In the genomic region with DNA sequence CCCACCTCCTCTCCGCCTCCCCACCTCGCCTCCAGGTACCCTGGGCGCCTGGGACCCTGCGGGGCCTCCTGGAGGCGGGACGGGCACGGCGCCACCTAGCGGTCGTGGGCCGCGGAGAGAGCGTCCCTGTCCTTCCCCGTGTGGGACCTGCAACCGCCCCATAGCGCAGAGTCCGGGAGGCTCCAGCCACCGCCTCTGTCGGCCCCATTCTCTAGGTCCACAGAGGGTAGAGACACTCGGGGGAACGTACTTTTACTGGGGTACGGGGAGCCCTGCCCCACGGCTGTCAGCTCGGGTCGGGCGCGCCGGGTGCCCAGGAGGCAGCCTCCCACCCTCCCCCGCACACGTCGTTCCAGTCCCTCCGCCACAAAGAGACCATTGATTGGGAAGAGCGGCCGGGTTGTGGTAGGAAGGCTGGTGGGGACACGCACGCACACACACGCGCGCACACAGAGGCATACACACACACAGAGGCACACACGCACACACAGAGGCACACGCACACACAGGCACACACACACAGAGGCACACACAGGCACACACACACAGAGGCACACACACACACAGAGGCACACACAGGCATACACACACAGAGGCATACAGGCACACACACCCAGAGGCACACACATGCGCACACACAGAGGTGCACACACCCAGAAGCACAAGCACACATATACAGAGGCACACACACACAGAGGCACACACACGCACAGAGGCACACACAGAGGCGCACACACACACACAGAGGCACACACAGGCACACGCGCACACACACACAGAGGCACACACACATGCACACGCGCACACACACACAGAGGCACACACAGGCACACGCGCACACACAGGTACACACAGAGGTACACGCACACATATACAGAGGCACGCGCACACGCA, we compare ENCODE assay signal across 1 cellular context.
TF ChIP-seq lines count a peak whose summit lies in the region.

No MANE protein-coding gene starts in this region.

TF ChIP-seq in WTC11, 78 proteins besides CTCF, POLR2A, EP300 and RAD21 (continued from another document):
- TF ChIP-seq, protein P1, sequence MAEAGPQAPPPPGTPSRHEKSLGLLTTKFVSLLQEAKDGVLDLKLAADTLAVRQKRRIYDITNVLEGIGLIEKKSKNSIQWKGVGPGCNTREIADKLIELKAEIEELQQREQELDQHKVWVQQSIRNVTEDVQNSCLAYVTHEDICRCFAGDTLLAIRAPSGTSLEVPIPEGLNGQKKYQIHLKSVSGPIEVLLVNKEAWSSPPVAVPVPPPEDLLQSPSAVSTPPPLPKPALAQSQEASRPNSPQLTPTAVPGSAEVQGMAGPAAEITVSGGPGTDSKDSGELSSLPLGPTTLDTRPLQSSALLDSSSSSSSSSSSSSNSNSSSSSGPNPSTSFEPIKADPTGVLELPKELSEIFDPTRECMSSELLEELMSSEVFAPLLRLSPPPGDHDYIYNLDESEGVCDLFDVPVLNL (CRISPR knock-in tag; IDR thresholded peaks at IDR 0.05; ENCODE audit: borderline replicate concordance, low read depth), result no peak
- no peak; the same call in 1 of the 2 replicates for TF ChIP-seq EMX1 (CRISPR knock-in tag; IDR thresholded peaks at IDR 0.05)
- TF ChIP-seq, protein P2, sequence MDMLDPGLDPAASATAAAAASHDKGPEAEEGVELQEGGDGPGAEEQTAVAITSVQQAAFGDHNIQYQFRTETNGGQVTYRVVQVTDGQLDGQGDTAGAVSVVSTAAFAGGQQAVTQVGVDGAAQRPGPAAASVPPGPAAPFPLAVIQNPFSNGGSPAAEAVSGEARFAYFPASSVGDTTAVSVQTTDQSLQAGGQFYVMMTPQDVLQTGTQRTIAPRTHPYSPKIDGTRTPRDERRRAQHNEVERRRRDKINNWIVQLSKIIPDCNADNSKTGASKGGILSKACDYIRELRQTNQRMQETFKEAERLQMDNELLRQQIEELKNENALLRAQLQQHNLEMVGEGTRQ (CRISPR knock-in tag; IDR thresholded peaks at IDR 0.05), result no peak
- TF ChIP-seq, protein P3, sequence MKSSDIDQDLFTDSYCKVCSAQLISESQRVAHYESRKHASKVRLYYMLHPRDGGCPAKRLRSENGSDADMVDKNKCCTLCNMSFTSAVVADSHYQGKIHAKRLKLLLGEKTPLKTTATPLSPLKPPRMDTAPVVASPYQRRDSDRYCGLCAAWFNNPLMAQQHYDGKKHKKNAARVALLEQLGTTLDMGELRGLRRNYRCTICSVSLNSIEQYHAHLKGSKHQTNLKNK (CRISPR knock-in tag; IDR thresholded peaks at IDR 0.05), result no peak
- TF ChIP-seq ZNF317 (CRISPR knock-in tag; IDR thresholded peaks at IDR 0.05; ENCODE audit: borderline replicate concordance, low read depth), result no peak
- TF ChIP-seq SP1 (CRISPR knock-in tag; conservative IDR thresholded peaks at IDR 0.05), result 0 out of 2 replicates have a peak, but pooled peaks have one; percentile 29
- 0 out of 2 replicates have a peak, but pooled peaks have one; percentile 38 for TF ChIP-seq ZNF671 (CRISPR knock-in tag; IDR thresholded peaks at IDR 0.05)
- TF ChIP-seq, protein P4, sequence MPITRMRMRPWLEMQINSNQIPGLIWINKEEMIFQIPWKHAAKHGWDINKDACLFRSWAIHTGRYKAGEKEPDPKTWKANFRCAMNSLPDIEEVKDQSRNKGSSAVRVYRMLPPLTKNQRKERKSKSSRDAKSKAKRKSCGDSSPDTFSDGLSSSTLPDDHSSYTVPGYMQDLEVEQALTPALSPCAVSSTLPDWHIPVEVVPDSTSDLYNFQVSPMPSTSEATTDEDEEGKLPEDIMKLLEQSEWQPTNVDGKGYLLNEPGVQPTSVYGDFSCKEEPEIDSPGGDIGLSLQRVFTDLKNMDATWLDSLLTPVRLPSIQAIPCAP (CRISPR knock-in tag; IDR thresholded peaks at IDR 0.05), result no peak
- no peak for TF ChIP-seq ESRRA (CRISPR knock-in tag; IDR thresholded peaks at IDR 0.05; ENCODE audit: borderline replicate concordance)
- no peak for TF ChIP-seq ZNF219 (CRISPR knock-in tag; IDR thresholded peaks at IDR 0.05; ENCODE audit: borderline replicate concordance)
- no peak for TF ChIP-seq GRHL2 (CRISPR knock-in tag; IDR thresholded peaks at IDR 0.05; ENCODE audit: insufficient replicate concordance, severe bottlenecking)
- TF ChIP-seq, protein P5, sequence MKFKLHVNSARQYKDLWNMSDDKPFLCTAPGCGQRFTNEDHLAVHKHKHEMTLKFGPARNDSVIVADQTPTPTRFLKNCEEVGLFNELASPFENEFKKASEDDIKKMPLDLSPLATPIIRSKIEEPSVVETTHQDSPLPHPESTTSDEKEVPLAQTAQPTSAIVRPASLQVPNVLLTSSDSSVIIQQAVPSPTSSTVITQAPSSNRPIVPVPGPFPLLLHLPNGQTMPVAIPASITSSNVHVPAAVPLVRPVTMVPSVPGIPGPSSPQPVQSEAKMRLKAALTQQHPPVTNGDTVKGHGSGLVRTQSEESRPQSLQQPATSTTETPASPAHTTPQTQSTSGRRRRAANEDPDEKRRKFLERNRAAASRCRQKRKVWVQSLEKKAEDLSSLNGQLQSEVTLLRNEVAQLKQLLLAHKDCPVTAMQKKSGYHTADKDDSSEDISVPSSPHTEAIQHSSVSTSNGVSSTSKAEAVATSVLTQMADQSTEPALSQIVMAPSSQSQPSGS (CRISPR knock-in tag; IDR thresholded peaks at IDR 0.05; ENCODE audit: borderline replicate concordance, low read depth), result no peak
- TF ChIP-seq, protein P6, sequence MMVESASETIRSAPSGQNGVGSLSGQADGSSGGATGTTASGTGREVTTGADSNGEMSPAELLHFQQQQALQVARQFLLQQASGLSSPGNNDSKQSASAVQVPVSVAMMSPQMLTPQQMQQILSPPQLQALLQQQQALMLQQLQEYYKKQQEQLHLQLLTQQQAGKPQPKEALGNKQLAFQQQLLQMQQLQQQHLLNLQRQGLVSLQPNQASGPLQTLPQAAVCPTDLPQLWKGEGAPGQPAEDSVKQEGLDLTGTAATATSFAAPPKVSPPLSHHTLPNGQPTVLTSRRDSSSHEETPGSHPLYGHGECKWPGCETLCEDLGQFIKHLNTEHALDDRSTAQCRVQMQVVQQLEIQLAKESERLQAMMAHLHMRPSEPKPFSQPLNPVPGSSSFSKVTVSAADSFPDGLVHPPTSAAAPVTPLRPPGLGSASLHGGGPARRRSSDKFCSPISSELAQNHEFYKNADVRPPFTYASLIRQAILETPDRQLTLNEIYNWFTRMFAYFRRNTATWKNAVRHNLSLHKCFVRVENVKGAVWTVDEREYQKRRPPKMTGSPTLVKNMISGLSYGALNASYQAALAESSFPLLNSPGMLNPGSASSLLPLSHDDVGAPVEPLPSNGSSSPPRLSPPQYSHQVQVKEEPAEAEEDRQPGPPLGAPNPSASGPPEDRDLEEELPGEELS (CRISPR knock-in tag; IDR thresholded peaks at IDR 0.05), result no peak
- TF ChIP-seq, protein P7, sequence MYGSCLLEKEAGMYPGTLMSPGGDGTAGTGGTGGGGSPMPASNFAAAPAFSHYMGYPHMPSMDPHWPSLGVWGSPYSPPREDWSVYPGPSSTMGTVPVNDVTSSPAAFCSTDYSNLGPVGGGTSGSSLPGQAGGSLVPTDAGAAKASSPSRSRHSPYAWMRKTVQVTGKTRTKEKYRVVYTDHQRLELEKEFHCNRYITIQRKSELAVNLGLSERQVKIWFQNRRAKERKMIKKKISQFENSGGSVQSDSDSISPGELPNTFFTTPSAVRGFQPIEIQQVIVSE (CRISPR knock-in tag; IDR thresholded peaks at IDR 0.05; ENCODE audit: borderline replicate concordance), result no peak
- TF ChIP-seq, protein P8, sequence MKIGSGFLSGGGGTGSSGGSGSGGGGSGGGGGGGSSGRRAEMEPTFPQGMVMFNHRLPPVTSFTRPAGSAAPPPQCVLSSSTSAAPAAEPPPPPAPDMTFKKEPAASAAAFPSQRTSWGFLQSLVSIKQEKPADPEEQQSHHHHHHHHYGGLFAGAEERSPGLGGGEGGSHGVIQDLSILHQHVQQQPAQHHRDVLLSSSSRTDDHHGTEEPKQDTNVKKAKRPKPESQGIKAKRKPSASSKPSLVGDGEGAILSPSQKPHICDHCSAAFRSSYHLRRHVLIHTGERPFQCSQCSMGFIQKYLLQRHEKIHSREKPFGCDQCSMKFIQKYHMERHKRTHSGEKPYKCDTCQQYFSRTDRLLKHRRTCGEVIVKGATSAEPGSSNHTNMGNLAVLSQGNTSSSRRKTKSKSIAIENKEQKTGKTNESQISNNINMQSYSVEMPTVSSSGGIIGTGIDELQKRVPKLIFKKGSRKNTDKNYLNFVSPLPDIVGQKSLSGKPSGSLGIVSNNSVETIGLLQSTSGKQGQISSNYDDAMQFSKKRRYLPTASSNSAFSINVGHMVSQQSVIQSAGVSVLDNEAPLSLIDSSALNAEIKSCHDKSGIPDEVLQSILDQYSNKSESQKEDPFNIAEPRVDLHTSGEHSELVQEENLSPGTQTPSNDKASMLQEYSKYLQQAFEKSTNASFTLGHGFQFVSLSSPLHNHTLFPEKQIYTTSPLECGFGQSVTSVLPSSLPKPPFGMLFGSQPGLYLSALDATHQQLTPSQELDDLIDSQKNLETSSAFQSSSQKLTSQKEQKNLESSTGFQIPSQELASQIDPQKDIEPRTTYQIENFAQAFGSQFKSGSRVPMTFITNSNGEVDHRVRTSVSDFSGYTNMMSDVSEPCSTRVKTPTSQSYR (CRISPR knock-in tag; IDR thresholded peaks at IDR 0.05), result no peak
- peak; percentile 66; the same call in 1 of the 2 replicates for TF ChIP-seq ZNF121 (CRISPR knock-in tag; IDR thresholded peaks at IDR 0.05)
- TF ChIP-seq, protein P9, sequence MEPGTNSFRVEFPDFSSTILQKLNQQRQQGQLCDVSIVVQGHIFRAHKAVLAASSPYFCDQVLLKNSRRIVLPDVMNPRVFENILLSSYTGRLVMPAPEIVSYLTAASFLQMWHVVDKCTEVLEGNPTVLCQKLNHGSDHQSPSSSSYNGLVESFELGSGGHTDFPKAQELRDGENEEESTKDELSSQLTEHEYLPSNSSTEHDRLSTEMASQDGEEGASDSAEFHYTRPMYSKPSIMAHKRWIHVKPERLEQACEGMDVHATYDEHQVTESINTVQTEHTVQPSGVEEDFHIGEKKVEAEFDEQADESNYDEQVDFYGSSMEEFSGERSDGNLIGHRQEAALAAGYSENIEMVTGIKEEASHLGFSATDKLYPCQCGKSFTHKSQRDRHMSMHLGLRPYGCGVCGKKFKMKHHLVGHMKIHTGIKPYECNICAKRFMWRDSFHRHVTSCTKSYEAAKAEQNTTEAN (CRISPR knock-in tag; IDR thresholded peaks at IDR 0.05), result peak; percentile 95
- no peak for TF ChIP-seq NR3C1 (CRISPR knock-in tag; conservative IDR thresholded peaks at IDR 0.05; ENCODE audit: low read depth)
- no peak for TF ChIP-seq NR1H2 (CRISPR knock-in tag; IDR thresholded peaks at IDR 0.05)
- TF ChIP-seq, protein P10, sequence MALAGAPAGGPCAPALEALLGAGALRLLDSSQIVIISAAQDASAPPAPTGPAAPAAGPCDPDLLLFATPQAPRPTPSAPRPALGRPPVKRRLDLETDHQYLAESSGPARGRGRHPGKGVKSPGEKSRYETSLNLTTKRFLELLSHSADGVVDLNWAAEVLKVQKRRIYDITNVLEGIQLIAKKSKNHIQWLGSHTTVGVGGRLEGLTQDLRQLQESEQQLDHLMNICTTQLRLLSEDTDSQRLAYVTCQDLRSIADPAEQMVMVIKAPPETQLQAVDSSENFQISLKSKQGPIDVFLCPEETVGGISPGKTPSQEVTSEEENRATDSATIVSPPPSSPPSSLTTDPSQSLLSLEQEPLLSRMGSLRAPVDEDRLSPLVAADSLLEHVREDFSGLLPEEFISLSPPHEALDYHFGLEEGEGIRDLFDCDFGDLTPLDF (CRISPR knock-in tag; IDR thresholded peaks at IDR 0.05), result no peak
- TF ChIP-seq JAZF1 (CRISPR knock-in tag; IDR thresholded peaks at IDR 0.05), result no peak
- TF ChIP-seq NR2C2 (CRISPR knock-in tag; IDR thresholded peaks at IDR 0.05), result no peak
- TF ChIP-seq ZBTB21 (CRISPR knock-in tag; IDR thresholded peaks at IDR 0.05; ENCODE audit: borderline replicate concordance), result no peak
- no peak for TF ChIP-seq SOX15 (CRISPR knock-in tag; IDR thresholded peaks at IDR 0.05)
- TF ChIP-seq, protein P11, sequence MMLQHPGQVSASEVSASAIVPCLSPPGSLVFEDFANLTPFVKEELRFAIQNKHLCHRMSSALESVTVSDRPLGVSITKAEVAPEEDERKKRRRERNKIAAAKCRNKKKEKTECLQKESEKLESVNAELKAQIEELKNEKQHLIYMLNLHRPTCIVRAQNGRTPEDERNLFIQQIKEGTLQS (CRISPR knock-in tag; conservative IDR thresholded peaks at IDR 0.05), result no peak
- TF ChIP-seq, protein P12, sequence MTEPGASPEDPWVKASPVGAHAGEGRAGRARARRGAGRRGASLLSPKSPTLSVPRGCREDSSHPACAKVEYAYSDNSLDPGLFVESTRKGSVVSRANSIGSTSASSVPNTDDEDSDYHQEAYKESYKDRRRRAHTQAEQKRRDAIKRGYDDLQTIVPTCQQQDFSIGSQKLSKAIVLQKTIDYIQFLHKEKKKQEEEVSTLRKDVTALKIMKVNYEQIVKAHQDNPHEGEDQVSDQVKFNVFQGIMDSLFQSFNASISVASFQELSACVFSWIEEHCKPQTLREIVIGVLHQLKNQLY (CRISPR knock-in tag; IDR thresholded peaks at IDR 0.05), result no peak
- TF ChIP-seq RELA (CRISPR knock-in tag; IDR thresholded peaks at IDR 0.05; ENCODE audit: borderline replicate concordance), result no peak
- TF ChIP-seq GTF2I (CRISPR knock-in tag; conservative IDR thresholded peaks at IDR 0.05), result no peak
- TF ChIP-seq PRRX2 (CRISPR knock-in tag; IDR thresholded peaks at IDR 0.05), result peak; percentile 83; the same call in 1 of the 2 replicates
- 0 out of 2 replicates have a peak, but pooled peaks have one; percentile 32 for TF ChIP-seq ETV6 (CRISPR knock-in tag; IDR thresholded peaks at IDR 0.05)
- TF ChIP-seq, protein P13, sequence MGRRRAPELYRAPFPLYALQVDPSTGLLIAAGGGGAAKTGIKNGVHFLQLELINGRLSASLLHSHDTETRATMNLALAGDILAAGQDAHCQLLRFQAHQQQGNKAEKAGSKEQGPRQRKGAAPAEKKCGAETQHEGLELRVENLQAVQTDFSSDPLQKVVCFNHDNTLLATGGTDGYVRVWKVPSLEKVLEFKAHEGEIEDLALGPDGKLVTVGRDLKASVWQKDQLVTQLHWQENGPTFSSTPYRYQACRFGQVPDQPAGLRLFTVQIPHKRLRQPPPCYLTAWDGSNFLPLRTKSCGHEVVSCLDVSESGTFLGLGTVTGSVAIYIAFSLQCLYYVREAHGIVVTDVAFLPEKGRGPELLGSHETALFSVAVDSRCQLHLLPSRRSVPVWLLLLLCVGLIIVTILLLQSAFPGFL (CRISPR knock-in tag; IDR thresholded peaks at IDR 0.05; ENCODE audit: borderline replicate concordance), result no peak
- no peak for TF ChIP-seq RORB (CRISPR knock-in tag; IDR thresholded peaks at IDR 0.05)
- TF ChIP-seq GABPB1 (CRISPR knock-in tag; IDR thresholded peaks at IDR 0.05), result no peak
